ENCODE assay signal across 10 cellular contexts in genomic region chr22:24996420-24996952, GRCh38. TPM values are rescaled to one million over a fixed set of nuclear protein-coding genes. Genes with fewer than 3 reads are reported as not detected.
A peak's percentile ranks its signal among the peaks of the same experiment; 100 is the strongest.
DNase-seq lines count a peak whose midpoint lies in the region; ATAC-seq, FAIRE-seq and TF ChIP-seq lines count a peak whose summit lies in the region.
"Had no signal": no experiment of that assay in that cellular context is flagged by ENCODE, and none has a peak within 500 bp of the region (broad histone marks: within the 10 kb centered on the region; RNA-seq: fewer than 3 reads in every experiment).

No MANE protein-coding gene starts in this region.

- peaks cover 4% of the 10 kb centered on the region for H3K9me1 ChIP-seq in keratinocyte (ENCODE audit: control insufficient read depth, extremely low read depth, insufficient read depth, low read length)

- no peak overlapping the region for H2AFZ ChIP-seq in keratinocyte (ENCODE audit: control insufficient read depth, low read length)

- H3K27me3 ChIP-seq in ascending aorta (no peaks in the 10 kb centered on the region), keratinocyte (ENCODE audit: control insufficient read depth, extremely low read depth, insufficient read depth, low read length) (no peaks in the 10 kb centered on the region)

- DNase-seq in AG08395 (ENCODE audit: low spot score): peak; percentile 54
- DNase-seq in NCI-H1436 (lab: John Stamatoyannopoulos, UW): peak; percentile 55
- DNase-seq in ascending aorta (ENCODE audit: low spot score in 2 of 2): no peak
- no peak for DNase-seq in keratinocyte (ENCODE audit: low read depth, low spot score)
- no peak for DNase-seq in T-helper 9 cell
- no peak for DNase-seq in hippocampal formation (lab: John Stamatoyannopoulos, UW)
- DNase-seq in AML-193 (lab: John Stamatoyannopoulos, UW): no peak

- peaks cover 0 to 10% of the 10 kb centered on the region in 2 donors for H3K4me1 ChIP-seq in ascending aorta
- peaks cover 55% of the 10 kb centered on the region for H3K4me1 ChIP-seq in keratinocyte (ENCODE audit: control insufficient read depth, extremely low read depth, insufficient read depth, low read length)

- no peak overlapping the region for H3K4me3 ChIP-seq in ascending aorta
- no peak overlapping the region for H3K4me3 ChIP-seq in keratinocyte (ENCODE audit: control insufficient read depth in 2 of 3, extremely low read depth in 1 of 3, insufficient read depth in 2 of 3, low read depth in 1 of 3, low read length in 3 of 3)

- TF ChIP-seq CTCF in ascending aorta (IDR thresholded peaks at IDR 0.05) (no peak), keratinocyte (optimal IDR thresholded peaks at IDR 0.05 in 1 of 3, IDR thresholded peaks at IDR 0.05 in 1 of 3, conservative IDR thresholded peaks at IDR 0.05 in 1 of 3; ENCODE audit: extremely low read depth in 1 of 3, insufficient read depth in 2 of 3, low read length in 3 of 3) (no peak)

- H4K20me1 ChIP-seq in keratinocyte (ENCODE audit: control insufficient read depth, extremely low read depth, insufficient read depth, low read length): no peaks in the 10 kb centered on the region

- dilution Hi-C loops in keratinocyte (cut with MboI; ENCODE audit: extremely low pct_ligation_motif_present, low sequenced_read_pairs): no loop called here

- peak overlapping the region; percentile 42 for H3K9ac ChIP-seq in keratinocyte (ENCODE audit: control insufficient read depth, extremely low read depth, insufficient read depth, low read length)

- peak; percentile 68 for FAIRE-seq in keratinocyte (lab: Jason Lieb, UNC)
- FAIRE-seq: islet of Langerhans had no signal

- H3K27ac ChIP-seq in ascending aorta (peak overlapping the region; percentile 7 to 19), keratinocyte (ENCODE audit: control insufficient read depth, insufficient read depth, low read length) (peak overlapping the region; percentile 16)
- H3K27ac ChIP-seq: HL-60 had no signal

- intact Hi-C loops in ascending aorta (cut with DNase I): no loop called here

- H3K36me3 ChIP-seq in ascending aorta: no peaks in the 10 kb centered on the region
- peaks cover 0 to 6% of the 10 kb centered on the region in 2 experiments for H3K36me3 ChIP-seq in keratinocyte (ENCODE audit: control insufficient read depth in 2 of 2, extremely low read depth in 1 of 2, insufficient read depth in 2 of 2, low read length in 2 of 2)

- H3K9me3 ChIP-seq in ascending aorta (no peaks in the 10 kb centered on the region), keratinocyte (ENCODE audit: control insufficient read depth, low read depth, low read length) (no peaks in the 10 kb centered on the region)

- H3K79me2 ChIP-seq in keratinocyte (ENCODE audit: control insufficient read depth, insufficient read depth, low read length): peaks cover 36% of the 10 kb centered on the region

- peak overlapping the region; percentile 11 for H3K4me2 ChIP-seq in keratinocyte (ENCODE audit: control insufficient read depth, extremely low read depth, insufficient read depth, low read depth, low read length)

- no peak for ATAC-seq in GM19395 (IDR thresholded peaks at IDR 0.05; ENCODE audit: unreplicated experiment)

RNA-seq across cellular contexts. Expression of gene KIAA1671, which starts 44.0 kb away (rescaled TPM):
- total RNA-seq in ascending aorta: 79.0 TPM
- polyA plus RNA-seq in keratinocyte: 15.3 to 17.4 TPM (median 15.4 TPM) in 3 replicates
- 10.4 TPM for polyA plus RNA-seq in keratinocyte (2011; ENCODE audit: low read depth)
- 15.3 and 19.5 TPM in 2 replicates for polyA plus RNA-seq in keratinocyte (2011; cell fraction: cytosol; rRNA removed)
- polyA plus RNA-seq in keratinocyte (2011; cell fraction: nucleus; rRNA removed): 49.4 and 50.0 TPM in 2 replicates
- 16.1 and 19.0 TPM in 2 replicates for polyA plus RNA-seq in keratinocyte (2012; ENCODE audit: low replicate concordance)
- polyA minus RNA-seq in keratinocyte: 36.5 to 48.2 TPM (median 39.6 TPM) in 3 replicates
- polyA minus RNA-seq in keratinocyte (2011; cell fraction: cytosol; rRNA and poly(A)+ RNA removed): 24.7 TPM
- polyA minus RNA-seq in keratinocyte (2011; cell fraction: nucleus; rRNA and poly(A)+ RNA removed): 62.6 and 98.8 TPM in 2 replicates

RNA-seq across cellular contexts. Expression of gene LHFPL7, which starts 50.0 kb away (rescaled TPM):
- not detected for total RNA-seq in ascending aorta
- polyA plus RNA-seq in keratinocyte: not detected in 3 replicates
- not detected for polyA plus RNA-seq in keratinocyte (2011; ENCODE audit: low read depth)
- not detected in 2 replicates for polyA plus RNA-seq in keratinocyte (2011; cell fraction: cytosol; rRNA removed)
- not detected in 2 replicates for polyA plus RNA-seq in keratinocyte (2011; cell fraction: nucleus; rRNA removed)
- polyA plus RNA-seq in keratinocyte (2012; ENCODE audit: low replicate concordance): not detected in 2 replicates
- not detected in 3 replicates for polyA minus RNA-seq in keratinocyte
- not detected for polyA minus RNA-seq in keratinocyte (2011; cell fraction: cytosol; rRNA and poly(A)+ RNA removed)
- polyA minus RNA-seq in keratinocyte (2011; cell fraction: nucleus; rRNA and poly(A)+ RNA removed): not detected in 2 replicates

Comparison
In these comparisons a context has a peak if more than half of its experiments do, and no peak if none do; other contexts are left out.
1. DNase-seq: peak in AG08395 (single experiment) and NCI-H1436 (single experiment); none in ascending aorta (0 of 2), keratinocyte (single experiment), T-helper 9 cell (single experiment), hippocampal formation (0 of 2) and AML-193 (0 of 2).